ENCODE assay signal across 1 cellular context in genomic region chr2:215951558-215951957, GRCh38.
TF ChIP-seq lines count a peak whose summit lies in the region.

No MANE protein-coding gene starts in this region.

TF ChIP-seq in HepG2, 621 proteins besides CTCF, POLR2A, EP300 and RAD21 (continued from another document):
- TF ChIP-seq DZIP1 (CRISPR knock-in tag; IDR thresholded peaks at IDR 0.05) = no peak
- TF ChIP-seq GATAD2A (CRISPR knock-in tag; IDR thresholded peaks at IDR 0.05) = no peak
- TF ChIP-seq ZNF761 (CRISPR knock-in tag; conservative IDR thresholded peaks at IDR 0.05) = no peak
- no peak for TF ChIP-seq ZNF17 (CRISPR knock-in tag; IDR thresholded peaks at IDR 0.05)
- no peak for TF ChIP-seq SOX6 (IDR thresholded peaks at IDR 0.05)
- peak; percentile 19; the same call in 1 of the 2 replicates for TF ChIP-seq SOX6 (CRISPR knock-in tag; IDR thresholded peaks at IDR 0.05)
- TF ChIP-seq SP5 (CRISPR knock-in tag; IDR thresholded peaks at IDR 0.05; ENCODE audit: borderline replicate concordance, low read depth) = no peak
- TF ChIP-seq MEIS1 (CRISPR knock-in tag; IDR thresholded peaks at IDR 0.05; ENCODE audit: borderline replicate concordance) = no peak
- no peak for TF ChIP-seq ZNF777 (CRISPR knock-in tag; IDR thresholded peaks at IDR 0.05)
- TF ChIP-seq NBN (conservative IDR thresholded peaks at IDR 0.05) = no peak
- TF ChIP-seq ZNF780A (CRISPR knock-in tag; IDR thresholded peaks at IDR 0.05) = no peak
- TF ChIP-seq ZSCAN30 (CRISPR knock-in tag; IDR thresholded peaks at IDR 0.05) = no peak
- no peak for TF ChIP-seq ZNF343 (CRISPR knock-in tag; IDR thresholded peaks at IDR 0.05)
- TF ChIP-seq NR2C2 (CRISPR knock-in tag; IDR thresholded peaks at IDR 0.05; ENCODE audit: borderline replicate concordance) = no peak
- TF ChIP-seq NR2F1 (CRISPR knock-in tag; IDR thresholded peaks at IDR 0.05) = no peak
- no peak for TF ChIP-seq ZBTB3 (CRISPR knock-in tag; IDR thresholded peaks at IDR 0.05; ENCODE audit: borderline replicate concordance, low read depth)
- peak; percentile 70; the same call in 1 of the 2 replicates for TF ChIP-seq NCOA2 (CRISPR knock-in tag; IDR thresholded peaks at IDR 0.05)
- peak; percentile 69 for TF ChIP-seq ONECUT2 (CRISPR knock-in tag; IDR thresholded peaks at IDR 0.05)
- no peak for TF ChIP-seq PCBP1 (IDR thresholded peaks at IDR 0.05; ENCODE audit: borderline replicate concordance, low read depth, low read length)
- no peak for TF ChIP-seq THRA (CRISPR knock-in tag; IDR thresholded peaks at IDR 0.05; ENCODE audit: borderline replicate concordance)
- TF ChIP-seq ZNF234 (CRISPR knock-in tag; conservative IDR thresholded peaks at IDR 0.05) = no peak
- TF ChIP-seq KDM6A (CRISPR knock-in tag; IDR thresholded peaks at IDR 0.05; ENCODE audit: low read depth) = no peak
- TF ChIP-seq MNT (IDR thresholded peaks at IDR 0.05) = no peak
- no peak for TF ChIP-seq ETV5 (CRISPR knock-in tag; IDR thresholded peaks at IDR 0.05; ENCODE audit: borderline replicate concordance)
- peak; percentile 62 for TF ChIP-seq HNF4A (CRISPR knock-in tag; IDR thresholded peaks at IDR 0.05)
